Comparison of ENCODE assay signal across 29 cellular contexts in genomic region chr5:80799041-80799440, GRCh38.
DNase-seq lines count a peak whose midpoint lies in the region; ATAC-seq, FAIRE-seq and TF ChIP-seq lines count a peak whose summit lies in the region.
"Had no signal": no experiment of that assay in that cellular context is flagged by ENCODE, and none has a peak within 500 bp of the region (broad histone marks: within the 10 kb centered on the region; RNA-seq: fewer than 3 reads in every experiment).

No MANE protein-coding gene starts in this region.

- H3K23ac ChIP-seq in H9 (ENCODE audit: insufficient read length, low read depth, low read length) (no peak overlapping the region), H1 (ENCODE audit: insufficient read length) (no peak overlapping the region)

- H2BK15ac ChIP-seq in H9 (ENCODE audit: low read depth, low read length) (no peak overlapping the region), H1 (ENCODE audit: low read length) (no peak overlapping the region)

- no peak overlapping the region for H2BK5ac ChIP-seq in H9 (ENCODE audit: insufficient read length, low read length)
- H2BK5ac ChIP-seq in H1 (ENCODE audit: low read depth, low read length), result no peak overlapping the region

- no peaks in the 10 kb centered on the region for H3K23me2 ChIP-seq in H9 (ENCODE audit: insufficient read length, low read depth, low read length, poor library complexity, severe bottlenecking)
- no peaks in the 10 kb centered on the region for H3K23me2 ChIP-seq in H1 (ENCODE audit: low read depth, low read length)

- H3K18ac ChIP-seq in H9 (ENCODE audit: insufficient read length, low read depth, low read length), result no peak overlapping the region
- no peak overlapping the region for H3K18ac ChIP-seq in H1 (ENCODE audit: extremely low read depth, low read length)

- H2BK12ac ChIP-seq in H9 (ENCODE audit: insufficient read length, low read depth, low read length), result no peak overlapping the region
- H2BK12ac ChIP-seq in H1 (ENCODE audit: low read depth, low read length), result no peak overlapping the region

- H3K79me2 ChIP-seq in H9 (ENCODE audit: insufficient read depth, low read length) (no peaks in the 10 kb centered on the region), H1 (ENCODE audit: control insufficient read depth in 1 of 2, insufficient read depth in 2 of 2, low read length in 2 of 2) (no peaks in the 10 kb centered on the region)

- FAIRE-seq in H1 (lab: Jason Lieb, UNC), result peak; percentile 24
- FAIRE-seq: HTR-8/SVneo, K562, keratinocyte had no signal

- H2AK5ac ChIP-seq in H9 (ENCODE audit: insufficient read length, low read length) (no peak overlapping the region), H1 (ENCODE audit: low read depth, low read length) (no peak overlapping the region)

- H4K20me1 ChIP-seq in H9 (ENCODE audit: control insufficient read depth, insufficient read depth, insufficient read length) (no peaks in the 10 kb centered on the region), H1 (replicated peaks in 1 of 2; ENCODE audit: control insufficient read depth in 1 of 2, insufficient read depth in 2 of 2, low read length in 2 of 2) (peaks cover 0 to under 1% of the 10 kb centered on the region in 2 experiments)
- H4K20me1 ChIP-seq: BLaER1 treated with 17β-estradiol and CSF1 and Interleukin-3, amounts not matched to agents 10 nM and 100 nM had no signal

- DNase-seq in Caco-2, result no peak
- DNase-seq in H9, result no peak
- DNase-seq in H1 (ENCODE audit: low read depth in 1 of 2, low spot score in 2 of 2), result no peak
- DNase-seq in left lung, result no peak
- DNase-seq in NCI-H526 treated with DMSO at 0.1 percent for 48 hours (lab: John Stamatoyannopoulos, UW), result no peak
- no peak for DNase-seq in activated CD4-positive, alpha-beta memory T cell treated with anti-CD3 and anti-CD28 coated beads, Interleukin-2, amount 10 ng/mL, durations not matched to agents 7 days and 5 days
- DNase-seq: activated CD4-positive, alpha-beta T cell treated with anti-CD3 and anti-CD28 coated beads for 48 hours; dermis blood vessel endothelial cell; GDM1; heart right ventricle; HFFc6; lower lobe of right lung; natural killer cell; NCI-H1092 treated with DMSO at 0.1 percent for 48 hours; NCI-H187 treated with DMSO at 0.1 percent for 48 hours; T1000; WERI-Rb-1 had no signal

- H3K27me3 ChIP-seq in Caco-2 (replicated peaks; ENCODE audit: control insufficient read depth, insufficient read depth, low read length) (no peaks in the 10 kb centered on the region), H9 (ENCODE audit: insufficient read depth, low read length) (no peaks in the 10 kb centered on the region), H1 (replicated peaks in 1 of 4; ENCODE audit: control insufficient read depth in 3 of 4, extremely low read depth in 1 of 4, insufficient read depth in 3 of 4, low read length in 3 of 4) (no peaks in the 10 kb centered on the region), left lung (no peaks in the 10 kb centered on the region)
- H3K27me3 ChIP-seq: BLaER1 treated with 17β-estradiol and CSF1 and Interleukin-3, amounts not matched to agents 10 nM and 100 nM; foreskin keratinocyte; heart right ventricle; SJSA1 had no signal

- ATAC-seq in left lung (peak; percentile 69), HG03520 (IDR thresholded peaks at IDR 0.05; ENCODE audit: unreplicated experiment) (no peak)
- ATAC-seq: foreskin keratinocyte; K562; natural killer cell; stimulated activated memory B cell treated with anti-CD40 and anti-IgM and Interleukin-4, amounts not matched to agents 10 μg/mL and 1 μg/mL and 100 μg/mL, for 72 hours had no signal

- H2AFZ ChIP-seq in H9 (ENCODE audit: low read length) (no peak overlapping the region), H1 (ENCODE audit: low read length) (no peak overlapping the region)

- no peak overlapping the region for H3T11ph ChIP-seq in H9 (ENCODE audit: low read length)

- H3K27me3 Mint-ChIP-seq in Caco-2 (ENCODE audit: insufficient read depth, unreplicated experiment) (no peaks in the 10 kb centered on the region), H9 (ENCODE audit: low read depth) (no peaks in the 10 kb centered on the region)
- no peaks in the 10 kb centered on the region for H3K27me3 Mint-ChIP-seq in activated CD4-positive, alpha-beta memory T cell treated with anti-CD3 and anti-CD28 coated beads, Interleukin-2, amount 10 ng/mL, durations not matched to agents 7 days and 5 days
- H3K27me3 Mint-ChIP-seq: activated naive CD8-positive, alpha-beta T cell; central memory CD8-positive, alpha-beta T cell; stimulated activated memory B cell treated with anti-CD40 and anti-IgM and Interleukin-4, amounts not matched to agents 10 μg/mL and 1 μg/mL and 100 μg/mL, for 72 hours; type B pancreatic cell had no signal

- H4K91ac ChIP-seq in H9 (ENCODE audit: insufficient read length, low read depth, low read length), result no peak overlapping the region
- no peak overlapping the region for H4K91ac ChIP-seq in H1 (replicated peaks; ENCODE audit: insufficient read length, low read length)

- no TSS peak for BruUV-seq in Caco-2 (replicated peaks; lab: Mats Ljungman, UMichigan)

- H3K36me3 ChIP-seq in Caco-2 (ENCODE audit: control insufficient read depth, insufficient read depth, low read length), result no peaks in the 10 kb centered on the region
- peaks cover 0 to 3% (median 0%) of the 10 kb centered on the region in 4 experiments; a peak in 1 of 8 replicates for H3K36me3 ChIP-seq in H1 (ENCODE audit: control insufficient read depth in 2 of 4, insufficient read depth in 4 of 4, low read length in 3 of 4)
- peaks cover 0 to 37% of the 10 kb centered on the region in 2 donors for H3K36me3 ChIP-seq in left lung
- H3K36me3 ChIP-seq: prostate gland, WERI-Rb-1 had no signal

- TF ChIP-seq EP300 in H1 (IDR thresholded peaks at IDR 0.05; ENCODE audit: borderline replicate concordance in 1 of 2, low read depth in 2 of 2, low read length in 2 of 2), result no peak

- CTCF ChIA-PET in Caco-2 (lab: Charles Lee), result interaction anchor here (1.2 kb wide), 1 partner anchor 405 kb away, joined by 3 read pairs; no protein-coding TSS in a partner anchor
- CTCF ChIA-PET in H1 (lab: Charles Lee; ENCODE audit: partially characterized antibody), result interaction anchor here (1.2 to 1.5 kb wide), 2 partner anchors 21 to 22 kb away, joined by 3 read pairs; no protein-coding TSS in a partner anchor
- CTCF ChIA-PET in activated CD4-positive, alpha-beta memory T cell treated with anti-CD3 and anti-CD28 coated beads, Interleukin-2, amount 10 ng/mL, durations not matched to agents 7 days and 5 days (lab: Charles Lee), result no interaction called here

- peaks cover 10% of the 10 kb centered on the region for H3K36me3 Mint-ChIP-seq in Caco-2 (ENCODE audit: insufficient read depth, unreplicated experiment)
- peaks cover 2 to 6% (median 4%) of the 10 kb centered on the region in 3 experiments; a peak in 5 of 7 replicates for H3K36me3 Mint-ChIP-seq in H9 (ENCODE audit: insufficient read depth in 1 of 3, low read depth in 3 of 3)
- peaks cover 49% of the 10 kb centered on the region for H3K36me3 Mint-ChIP-seq in activated CD4-positive, alpha-beta memory T cell treated with anti-CD3 and anti-CD28 coated beads, Interleukin-2, amount 10 ng/mL, durations not matched to agents 7 days and 5 days (ENCODE audit: low read depth)

- H3K4me3 ChIP-seq in Caco-2 (ENCODE audit: low read depth, low read length) (no peak overlapping the region), H1 (ENCODE audit: extremely low read depth in 1 of 4, insufficient read depth in 2 of 4, low read depth in 3 of 4, low read length in 4 of 4) (no peak overlapping the region), left lung (no peak overlapping the region)
- H3K4me3 ChIP-seq: BLaER1 treated with 17β-estradiol and CSF1 and Interleukin-3, amounts not matched to agents 10 nM and 100 nM; heart right ventricle; K562; lower lobe of right lung; prostate gland; SJSA1 had no signal

- intact Hi-C loops in Caco-2 (cut with micrococcal nuclease; ENCODE audit: unreplicated experiment) (no loop called here), left lung (cut with DNase I) (no loop called here)

- no CpG with 5 or more reads among the region's 4 CpGs for WGBS in H9 (ENCODE audit: extremely low coverage, insufficient read length, low lambda C conversion rate)
- WGBS in H1 (ENCODE audit: extremely low coverage in 1 of 2, insufficient coverage in 1 of 2, insufficient read length in 1 of 2, insufficient replicate concordance in 2 of 2, low coverage in 1 of 2, low lambda C conversion rate in 2 of 2, missing lambda C conversion rate in 1 of 2), 2 experiments, result 73% methylated on average over 4 of the region's 4 CpGs; no CpG with 5 or more reads in 1 of the 2 experiments

- no peak for TF ChIP-seq POLR2A in H1 (IDR thresholded peaks at IDR 0.05; ENCODE audit: control extremely low read depth in 1 of 2, low read depth in 2 of 2, low read length in 2 of 2)

- H3K4me1 Mint-ChIP-seq in Caco-2 (ENCODE audit: low read depth, unreplicated experiment) (peaks cover 8% of the 10 kb centered on the region), H9 (peaks cover 10 to 15% of the 10 kb centered on the region in 2 experiments)
- no peaks in the 10 kb centered on the region for H3K4me1 Mint-ChIP-seq in activated CD4-positive, alpha-beta memory T cell treated with anti-CD3 and anti-CD28 coated beads, Interleukin-2, amount 10 ng/mL, durations not matched to agents 7 days and 5 days
- H3K4me1 Mint-ChIP-seq: natural killer cell had no signal

- H3K56ac ChIP-seq in H9 (ENCODE audit: insufficient read length, low read depth, low read length), result no peak overlapping the region
- H3K56ac ChIP-seq in H1 (replicated peaks; ENCODE audit: insufficient read length, low read depth, low read length), result no peak overlapping the region

- H4K5ac ChIP-seq in H9 (ENCODE audit: insufficient read length, low read depth, low read length) (no peak overlapping the region), H1 (ENCODE audit: insufficient read length, low read depth, low read length) (no peak overlapping the region)

- H3K4me1 ChIP-seq in Caco-2 (peaks cover 13% of the 10 kb centered on the region), H9 (ENCODE audit: insufficient read depth, low read length) (no peaks in the 10 kb centered on the region; the same call in 1 of the 2 replicates), H1 (replicated peaks in 1 of 4; ENCODE audit: control insufficient read depth in 3 of 4, insufficient read depth in 4 of 4, low read length in 3 of 4) (no peaks in the 10 kb centered on the region), left lung (no peaks in the 10 kb centered on the region)
- H3K4me1 ChIP-seq: BLaER1 treated with 17β-estradiol and CSF1 and Interleukin-3, amounts not matched to agents 10 nM and 100 nM; foreskin keratinocyte; prostate gland; SJSA1 had no signal

- H3K9ac ChIP-seq in H9 (ENCODE audit: extremely low read depth, insufficient read length, low read length), result no peak overlapping the region
- H3K9ac ChIP-seq in H1 (replicated peaks in 1 of 4; ENCODE audit: extremely low read depth in 1 of 4, low read depth in 3 of 4, low read length in 3 of 4), result no peak overlapping the region
- H3K9ac ChIP-seq: BLaER1 treated with 17β-estradiol and CSF1 and Interleukin-3, amounts not matched to agents 10 nM and 100 nM had no signal

- H2BK20ac ChIP-seq in H9 (ENCODE audit: low read depth, low read length, poor library complexity, severe bottlenecking), result no peak overlapping the region
- no peak overlapping the region for H2BK20ac ChIP-seq in H1 (ENCODE audit: low read length)

- H3K27ac Mint-ChIP-seq in Caco-2 (ENCODE audit: unreplicated experiment), result peak overlapping the region; percentile 48
- H3K27ac Mint-ChIP-seq in H9, result peak overlapping the region; percentile 25 to 87 (median 31); a peak in 5 of 7 replicates
- H3K27ac Mint-ChIP-seq in activated CD4-positive, alpha-beta memory T cell treated with anti-CD3 and anti-CD28 coated beads, Interleukin-2, amount 10 ng/mL, durations not matched to agents 7 days and 5 days, result no peak overlapping the region
- H3K27ac Mint-ChIP-seq: activated naive CD8-positive, alpha-beta T cell; HFFc6; natural killer cell; stimulated activated memory B cell treated with anti-CD40 and anti-IgM and Interleukin-4, amounts not matched to agents 10 μg/mL and 1 μg/mL and 100 μg/mL, for 72 hours; type B pancreatic cell had no signal

- TF ChIP-seq RAD21 in H1 (IDR thresholded peaks at IDR 0.05 in 1 of 2, conservative IDR thresholded peaks at IDR 0.05 in 1 of 2; ENCODE audit: low read depth in 2 of 2, low read length in 2 of 2), result no peak

- H3K9me3 Mint-ChIP-seq in Caco-2 (ENCODE audit: unreplicated experiment) (peaks cover 11% of the 10 kb centered on the region), H9 (no peaks in the 10 kb centered on the region)
- peaks cover 4% of the 10 kb centered on the region for H3K9me3 Mint-ChIP-seq in activated CD4-positive, alpha-beta memory T cell treated with anti-CD3 and anti-CD28 coated beads, Interleukin-2, amount 10 ng/mL, durations not matched to agents 7 days and 5 days
- H3K9me3 Mint-ChIP-seq: central memory CD8-positive, alpha-beta T cell; HFFc6; natural killer cell had no signal

- H3K4ac ChIP-seq in H9 (ENCODE audit: low read depth, low read length) (no peak overlapping the region), H1 (replicated peaks; ENCODE audit: insufficient read length, low read depth, low read length) (no peak overlapping the region)

- H4K8ac ChIP-seq in H9 (replicated peaks; ENCODE audit: insufficient read length, low read depth, low read length) (no peak overlapping the region), H1 (ENCODE audit: extremely low read depth, insufficient read depth, low read length) (peak overlapping the region; percentile 71; the same call in 1 of the 2 replicates)

- H3K79me1 ChIP-seq in H9 (ENCODE audit: insufficient read depth, low read depth, low read length, poor library complexity, severe bottlenecking) (no peaks in the 10 kb centered on the region), H1 (ENCODE audit: low read depth, low read length) (no peaks in the 10 kb centered on the region)

- H3K4me3 Mint-ChIP-seq in Caco-2 (ENCODE audit: unreplicated experiment), result no peak overlapping the region
- no peak overlapping the region for H3K4me3 Mint-ChIP-seq in H9
- H3K4me3 Mint-ChIP-seq in activated CD4-positive, alpha-beta memory T cell treated with anti-CD3 and anti-CD28 coated beads, Interleukin-2, amount 10 ng/mL, durations not matched to agents 7 days and 5 days, result no peak overlapping the region
- H3K4me3 Mint-ChIP-seq: activated naive CD8-positive, alpha-beta T cell; central memory CD8-positive, alpha-beta T cell; HFFc6; natural killer cell; stimulated activated memory B cell treated with anti-CD40 and anti-IgM and Interleukin-4, amounts not matched to agents 10 μg/mL and 1 μg/mL and 100 μg/mL, for 72 hours; type B pancreatic cell had no signal

- H3K4me2 ChIP-seq in H9 (ENCODE audit: insufficient read depth, insufficient read length, low read length), result no peak overlapping the region
- H3K4me2 ChIP-seq in H1 (ENCODE audit: insufficient read depth in 1 of 2, low read depth in 2 of 2, low read length in 2 of 2), result no peak overlapping the region
- H3K4me2 ChIP-seq: BLaER1 treated with 17β-estradiol and CSF1 and Interleukin-3, amounts not matched to agents 10 nM and 100 nM had no signal

- no peaks in the 10 kb centered on the region for H3K9me3 ChIP-seq in Caco-2
- no peaks in the 10 kb centered on the region for H3K9me3 ChIP-seq in H9 (ENCODE audit: control insufficient read depth, low read depth, low read length)
- H3K9me3 ChIP-seq in H1 (ENCODE audit: insufficient read depth in 2 of 2, low read depth in 1 of 2, low read length in 1 of 2), result no peaks in the 10 kb centered on the region
- no peaks in the 10 kb centered on the region for H3K9me3 ChIP-seq in left lung
- H3K9me3 ChIP-seq: heart right ventricle, lower lobe of right lung, prostate gland, SJSA1 had no signal

- H3K14ac ChIP-seq in H9 (ENCODE audit: insufficient read depth, low read length) (no peak overlapping the region), H1 (ENCODE audit: insufficient read length) (no peak overlapping the region)

- no peak for TF ChIP-seq CTCF in Caco-2 (IDR thresholded peaks at IDR 0.05; ENCODE audit: insufficient read depth in 1 of 2, low read depth in 1 of 2, low read length in 1 of 2, severe bottlenecking in 1 of 2, unreplicated experiment in 1 of 2)
- TF ChIP-seq CTCF in H9 (conservative IDR thresholded peaks at IDR 0.05), result no peak
- TF ChIP-seq CTCF in H1 (IDR thresholded peaks at IDR 0.05; ENCODE audit: control extremely low read depth in 1 of 3, insufficient read depth in 1 of 3, low read depth in 1 of 3, low read length in 3 of 3), result no peak
- no peak for TF ChIP-seq CTCF in left lung (IDR thresholded peaks at IDR 0.05)

- POLR2A ChIA-PET in Caco-2 (lab: Charles Lee) (interaction anchor here (0.6 kb wide), 1 partner anchor 160 kb away, joined by 5 read pairs; no protein-coding TSS in a partner anchor), H1 (lab: Charles Lee; ENCODE audit: partially characterized antibody) (no interaction called here)
- POLR2A ChIA-PET in activated CD4-positive, alpha-beta memory T cell treated with anti-CD3 and anti-CD28 coated beads, Interleukin-2, amount 10 ng/mL, durations not matched to agents 7 days and 5 days (lab: Charles Lee), result no interaction called here

- H2BK120ac ChIP-seq in H9 (ENCODE audit: low read depth, low read length, poor library complexity, severe bottlenecking) (no peak overlapping the region), H1 (replicated peaks; ENCODE audit: low read depth, low read length) (no peak overlapping the region)

- no peak overlapping the region for H3K27ac ChIP-seq in H9 (ENCODE audit: insufficient read length, low read depth, low read length)
- H3K27ac ChIP-seq in H1 (ENCODE audit: low read depth, low read length), result no peak overlapping the region
- no peak overlapping the region for H3K27ac ChIP-seq in left lung
- H3K27ac ChIP-seq: BLaER1 treated with 17β-estradiol and CSF1 and Interleukin-3, amounts not matched to agents 10 nM and 100 nM; foreskin keratinocyte; heart right ventricle; lower lobe of right lung; prostate gland; SJSA1; WERI-Rb-1 had no signal
